ENCODE assay signal across 1 cellular context in genomic region chr17:59521465-59522126, GRCh38.
TF ChIP-seq lines count a peak whose summit lies in the region.

No MANE protein-coding gene starts in this region.

TF ChIP-seq in HEK293T, 16 proteins besides CTCF, POLR2A, EP300 and RAD21 (continued from another document):
- TF ChIP-seq NFRKB (IDR thresholded peaks at IDR 0.05) (no peak), L3MBTL2 (conservative IDR thresholded peaks at IDR 0.05) (no peak; the same call in 1 of the 2 replicates), TARDBP (IDR thresholded peaks at IDR 0.05) (no peak), HDGF (IDR thresholded peaks at IDR 0.05; ENCODE audit: borderline replicate concordance) (no peak), FOXA1 (IDR thresholded peaks at IDR 0.05) (no peak)
